21 cellular contexts compared by ENCODE assay signal in genomic region chr6:9518433-9518832, GRCh38.
DNase-seq lines count a peak whose midpoint lies in the region; ATAC-seq, FAIRE-seq and TF ChIP-seq lines count a peak whose summit lies in the region.
"Had no signal": no experiment of that assay in that cellular context is flagged by ENCODE, and none has a peak within 500 bp of the region (broad histone marks: within the 10 kb centered on the region; RNA-seq: fewer than 3 reads in every experiment).

No MANE protein-coding gene starts in this region.

- no peaks in the 10 kb centered on the region for H4K20me1 ChIP-seq in HepG2 (ENCODE audit: insufficient read depth, low read length)
- H4K20me1 ChIP-seq in mammary epithelial cell (ENCODE audit: insufficient read depth, low read length), result no peaks in the 10 kb centered on the region
- H4K20me1 ChIP-seq in keratinocyte (ENCODE audit: control insufficient read depth, extremely low read depth, insufficient read depth, low read length), result no peaks in the 10 kb centered on the region

- H2AFZ ChIP-seq in HepG2 (ENCODE audit: low read length) (no peak overlapping the region), mammary epithelial cell (ENCODE audit: low read depth, low read length) (no peak overlapping the region), keratinocyte (ENCODE audit: control insufficient read depth, low read length) (no peak overlapping the region)
- H2AFZ ChIP-seq: GM23248 had no signal

- FAIRE-seq in HepG2 (lab: Jason Lieb, UNC) (no peak), keratinocyte (lab: Jason Lieb, UNC) (no peak), frontal cortex (lab: Jason Lieb, UNC) (no peak)
- FAIRE-seq: GM12892, H1 had no signal

- H3K4me2 ChIP-seq in HepG2 (ENCODE audit: low read depth, low read length) (no peak overlapping the region), mammary epithelial cell (ENCODE audit: insufficient read depth, low read depth, low read length) (peak overlapping the region; percentile 72), keratinocyte (ENCODE audit: control insufficient read depth, extremely low read depth, insufficient read depth, low read depth, low read length) (peak overlapping the region; percentile 70)

- intact Hi-C loops in HepG2 (cut with micrococcal nuclease; ENCODE audit: unreplicated experiment), result no loop called here
- intact Hi-C loops in right lobe of liver (cut with DNase I), result no loop called here
- intact Hi-C loops in mammary epithelial cell (cut with micrococcal nuclease), result no loop called here

- POLR2A ChIA-PET in HepG2 (lab: Yijun Ruan, JAX), result no interaction called here

- H3K9me3 ChIP-seq in HepG2 (ENCODE audit: low read length) (no peaks in the 10 kb centered on the region), right lobe of liver (no peaks in the 10 kb centered on the region), RWPE2 (ENCODE audit: severe bottlenecking) (no peaks in the 10 kb centered on the region), mammary epithelial cell (replicated peaks; ENCODE audit: insufficient read depth, low read length) (no peaks in the 10 kb centered on the region), keratinocyte (ENCODE audit: control insufficient read depth, low read depth, low read length) (no peaks in the 10 kb centered on the region)

- TF ChIP-seq CTCF in HepG2 (CRISPR knock-in tag; IDR thresholded peaks at IDR 0.05) (no peak), right lobe of liver (IDR thresholded peaks at IDR 0.05) (no peak), RWPE2 (IDR thresholded peaks at IDR 0.05; ENCODE audit: poor library complexity, severe bottlenecking) (no peak), mammary epithelial cell (conservative IDR thresholded peaks at IDR 0.05 in 1 of 2, IDR thresholded peaks at IDR 0.05 in 1 of 2; ENCODE audit: extremely low read depth in 1 of 2, insufficient read depth in 1 of 2, low read depth in 1 of 2, low read length in 2 of 2) (no peak), keratinocyte (optimal IDR thresholded peaks at IDR 0.05 in 1 of 3, IDR thresholded peaks at IDR 0.05 in 1 of 3, conservative IDR thresholded peaks at IDR 0.05 in 1 of 3; ENCODE audit: extremely low read depth in 1 of 3, insufficient read depth in 2 of 3, low read length in 3 of 3) (no peak)

- H3K4me3 ChIP-seq in HepG2 (replicated peaks in 1 of 3; ENCODE audit: insufficient read depth in 1 of 3, low read depth in 2 of 3, low read length in 3 of 3) (no peak overlapping the region), right lobe of liver (no peak overlapping the region), RWPE2 (ENCODE audit: severe bottlenecking) (no peak overlapping the region), mammary epithelial cell (replicated peaks in 1 of 3; ENCODE audit: insufficient read depth in 1 of 3, low read depth in 2 of 3, low read length in 3 of 3) (no peak overlapping the region), keratinocyte (ENCODE audit: control insufficient read depth in 2 of 3, extremely low read depth in 1 of 3, insufficient read depth in 2 of 3, low read depth in 1 of 3, low read length in 3 of 3) (no peak overlapping the region)
- H3K4me3 ChIP-seq: GM23248 had no signal

- no peak overlapping the region for H3K27ac ChIP-seq in HepG2 (ENCODE audit: extremely low read length, insufficient read depth, low read length)
- H3K27ac ChIP-seq in right lobe of liver, result no peak overlapping the region
- H3K27ac ChIP-seq in RWPE2 (ENCODE audit: poor library complexity, severe bottlenecking), result peak overlapping the region; percentile 93
- H3K27ac ChIP-seq in mammary epithelial cell (ENCODE audit: insufficient read depth, low read depth, low read length), result peak overlapping the region; percentile 50
- peak overlapping the region; percentile 58 for H3K27ac ChIP-seq in keratinocyte (ENCODE audit: control insufficient read depth, insufficient read depth, low read length)
- H3K27ac ChIP-seq: GM23248 had no signal

- H3K4me1 ChIP-seq in HepG2 (ENCODE audit: insufficient read depth, low read length) (no peaks in the 10 kb centered on the region), right lobe of liver (no peaks in the 10 kb centered on the region), RWPE2 (ENCODE audit: insufficient read depth, poor library complexity, severe bottlenecking) (peaks cover 79% of the 10 kb centered on the region), mammary epithelial cell (ENCODE audit: insufficient read depth, low read length) (peaks cover 69% of the 10 kb centered on the region), keratinocyte (ENCODE audit: control insufficient read depth, extremely low read depth, insufficient read depth, low read length) (peaks cover 82% of the 10 kb centered on the region)

- no peaks in the 10 kb centered on the region for H3K27me3 ChIP-seq in HepG2 (ENCODE audit: control insufficient read depth in 1 of 2, insufficient read depth in 2 of 2, low read length in 2 of 2)
- H3K27me3 ChIP-seq in right lobe of liver, result no peaks in the 10 kb centered on the region
- H3K27me3 ChIP-seq in RWPE2 (ENCODE audit: insufficient read depth, poor library complexity, severe bottlenecking), result no peaks in the 10 kb centered on the region
- H3K27me3 ChIP-seq in mammary epithelial cell (ENCODE audit: insufficient read depth, low read length), result no peaks in the 10 kb centered on the region
- H3K27me3 ChIP-seq in keratinocyte (ENCODE audit: control insufficient read depth, extremely low read depth, insufficient read depth, low read length), result no peaks in the 10 kb centered on the region

- H3K79me2 ChIP-seq in HepG2 (ENCODE audit: insufficient read depth, low read length), result no peaks in the 10 kb centered on the region
- no peaks in the 10 kb centered on the region for H3K79me2 ChIP-seq in mammary epithelial cell (ENCODE audit: insufficient read depth, low read length)
- no peaks in the 10 kb centered on the region for H3K79me2 ChIP-seq in keratinocyte (ENCODE audit: control insufficient read depth, insufficient read depth, low read length)

- ATAC-seq in HepG2, result no peak
- no peak for ATAC-seq in right lobe of liver
- ATAC-seq in RWPE2 (ENCODE audit: low read depth), result no peak
- no peak for ATAC-seq in GM21737 (IDR thresholded peaks at IDR 0.05; ENCODE audit: unreplicated experiment)
- no peak for ATAC-seq in GM19023 (IDR thresholded peaks at IDR 0.05; ENCODE audit: unreplicated experiment)

- TF ChIP-seq POLR2A in HepG2 (IDR thresholded peaks at IDR 0.05; ENCODE audit: insufficient read depth in 1 of 2, low read depth in 2 of 2, low read length in 2 of 2) (no peak), right lobe of liver (IDR thresholded peaks at IDR 0.05) (no peak)

- no peaks in the 10 kb centered on the region for H3K9me1 ChIP-seq in keratinocyte (ENCODE audit: control insufficient read depth, extremely low read depth, insufficient read depth, low read length)

- CTCF ChIA-PET in HepG2 (lab: Yijun Ruan, JAX; ENCODE audit: low intra/inter-chr PET ratio, low total read pairs) (no interaction called here), mammary epithelial cell (lab: Charles Lee; ENCODE audit: low non-redundant PET) (no interaction called here)

- in situ Hi-C loops in HepG2 (cut with HindIII; ENCODE audit: extremely low pct_ligation_motif_present, low pct_unique_long_range_greater_than_20kb) (no loop called here), mammary epithelial cell (cut with MboI; ENCODE audit: low sequenced_read_pairs in 2 of 2) (no loop called here)

- H3K36me3 ChIP-seq in HepG2 (replicated peaks in 1 of 2; ENCODE audit: control insufficient read depth in 1 of 2, insufficient read depth in 2 of 2, low read length in 2 of 2), result no peaks in the 10 kb centered on the region
- H3K36me3 ChIP-seq in right lobe of liver, result no peaks in the 10 kb centered on the region
- no peaks in the 10 kb centered on the region for H3K36me3 ChIP-seq in RWPE2 (ENCODE audit: low read depth)
- no peaks in the 10 kb centered on the region for H3K36me3 ChIP-seq in mammary epithelial cell (ENCODE audit: insufficient read depth, low read length)
- no peaks in the 10 kb centered on the region for H3K36me3 ChIP-seq in keratinocyte (ENCODE audit: control insufficient read depth in 2 of 2, extremely low read depth in 1 of 2, insufficient read depth in 2 of 2, low read length in 2 of 2)

- H3K9ac ChIP-seq in HepG2 (ENCODE audit: insufficient read depth, low read depth, low read length), result no peak overlapping the region
- no peak overlapping the region for H3K9ac ChIP-seq in mammary epithelial cell (ENCODE audit: insufficient read depth, low read length)
- no peak overlapping the region for H3K9ac ChIP-seq in keratinocyte (ENCODE audit: control insufficient read depth, extremely low read depth, insufficient read depth, low read length)
- H3K9ac ChIP-seq: GM23248 had no signal

- 1% methylated on average over 1 of the region's 1 CpG for WGBS in HepG2 (ENCODE audit: low lambda C conversion rate)
- 32% methylated on average over 1 of the region's 1 CpG for WGBS in right lobe of liver (ENCODE audit: insufficient coverage, low coverage, low lambda C conversion rate, missing lambda C conversion rate)
- WGBS in mammary epithelial cell (ENCODE audit: low coverage, missing lambda C conversion rate), result 100% methylated on average over 1 of the region's 1 CpG

- dilution Hi-C loops in mammary epithelial cell (cut with HindIII; ENCODE audit: low sequenced_read_pairs), result no loop called here
- dilution Hi-C loops in keratinocyte (cut with MboI; ENCODE audit: extremely low pct_ligation_motif_present, low sequenced_read_pairs), result no loop called here

- TF ChIP-seq EP300 in HepG2 (IDR thresholded peaks at IDR 0.05; ENCODE audit: low read depth in 2 of 2, low read length in 2 of 2), result no peak
- no peak for TF ChIP-seq EP300 in HepG2 (CRISPR knock-in tag; IDR thresholded peaks at IDR 0.05; ENCODE audit: borderline replicate concordance)

- no peak for TF ChIP-seq RAD21 in HepG2 (CRISPR knock-in tag; IDR thresholded peaks at IDR 0.05)

- no TSS peak for BruUV-seq in HepG2 (replicated peaks; lab: Mats Ljungman, UMichigan)
- no TSS peak for BruUV-seq in mammary epithelial cell (replicated peaks; lab: Mats Ljungman, UMichigan)

- DNase-seq in HepG2 (ENCODE audit: low spot score) (no peak), right lobe of liver (no peak), RWPE2 (ENCODE audit: low spot score) (no peak), mammary epithelial cell (no peak), keratinocyte (ENCODE audit: low read depth, low spot score) (no peak), frontal cortex (ENCODE audit: low spot score in 2 of 2) (no peak)
- DNase-seq: 8988T; C1 segment of cervical spinal cord; Calu3; CD4-positive, alpha-beta memory T cell; COR-L47; DMS53; DMS79 treated with DMSO at 0.1 percent for 48 hours; GF-D8; GM23248; H7; HCEC 1CT had no signal

TF ChIP-seq in HepG2, 621 proteins besides CTCF, POLR2A, EP300 and RAD21:
- TF ChIP-seq MAFK (conservative IDR thresholded peaks at IDR 0.05 in 1 of 2, IDR thresholded peaks at IDR 0.05 in 1 of 2; ENCODE audit: low read length in 2 of 2), result peak; percentile 71 to 88
- TF ChIP-seq CCAR2 (optimal IDR thresholded peaks at IDR 0.05; ENCODE audit: low read depth, low read length), result no peak
- peak; percentile 72 for TF ChIP-seq MAFF (IDR thresholded peaks at IDR 0.05; ENCODE audit: low read depth, low read length)
- peak; percentile 36 for TF ChIP-seq ATF7 (IDR thresholded peaks at IDR 0.05)
- TF ChIP-seq ATF7 (CRISPR knock-in tag; IDR thresholded peaks at IDR 0.05), result no peak

Comparison
In these comparisons a context has a peak if more than half of its experiments do, and no peak if none do; other contexts are left out.
1. H3K27ac ChIP-seq: peak in RWPE2 (single experiment), mammary epithelial cell (single experiment) and keratinocyte (single experiment); none in HepG2 (single experiment) and right lobe of liver (0 of 3).